26 cellular contexts compared by ENCODE assay signal in the genomic region with DNA sequence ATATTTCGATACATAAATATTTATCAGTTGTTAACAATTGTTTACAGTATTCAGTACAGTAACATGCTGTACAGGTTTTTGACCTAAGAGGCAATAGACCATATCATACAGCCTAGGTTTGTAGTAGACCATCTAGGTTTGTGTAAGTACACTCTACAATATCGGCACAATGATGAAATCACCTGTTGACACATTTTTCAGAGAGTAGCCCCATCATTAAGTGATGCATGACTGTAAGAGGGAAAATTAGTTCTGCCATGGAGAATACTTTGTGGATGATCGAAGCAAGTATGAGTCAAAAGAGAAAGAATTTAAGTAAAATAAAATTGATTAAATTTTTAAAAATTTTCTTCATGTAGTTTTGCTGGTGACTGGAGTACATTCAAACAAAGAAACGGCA. TPM values are rescaled to one million over a fixed set of nuclear protein-coding genes. Genes with fewer than 3 reads are reported as not detected.
"Had no signal": no experiment of that assay in that cellular context is flagged by ENCODE, and none has a peak within 500 bp of the region (broad histone marks: within the 10 kb centered on the region; RNA-seq: fewer than 3 reads in every experiment).

No MANE protein-coding gene starts in this region.

- H3K27ac ChIP-seq: colonic mucosa, esophagus muscularis mucosa, gastroesophageal sphincter, heart left ventricle, parathyroid adenoma, stomach, suprapubic skin, tibial nerve had no signal

- H3K36me3 ChIP-seq: colonic mucosa, esophagus muscularis mucosa, gastroesophageal sphincter, heart left ventricle, stomach, suprapubic skin, tibial nerve had no signal

- H3K27me3 ChIP-seq: colonic mucosa, esophagus muscularis mucosa, gastroesophageal sphincter, heart left ventricle, stomach, suprapubic skin, tibial nerve had no signal

- H3K79me2 ChIP-seq: parathyroid adenoma had no signal

- H3K4me3 ChIP-seq: colonic mucosa, esophagus muscularis mucosa, gastroesophageal sphincter, heart left ventricle, mucosa of descending colon, stomach, suprapubic skin, tibial nerve had no signal

- FAIRE-seq: bronchial epithelial cell had no signal

- DNase-seq: activated CD4-positive, alpha-beta T cell treated with anti-CD3 and anti-CD28 coated beads for 4 hours; activated CD4-positive, alpha-beta T cell treated with anti-CD3 and anti-CD28 coated beads, Interleukin-2, amount 50 U/mL, for 48 hours; activated CD8-positive, alpha-beta memory T cell treated with anti-CD3 and anti-CD28 coated beads, Interleukin-2, amount 50 U/mL, for 48 hours; activated naive CD4-positive, alpha-beta T cell treated with Interleukin-2 at 50 U/mL for 16 hours; activated naive CD8-positive, alpha-beta T cell treated with anti-CD3 and anti-CD28 coated beads for 36 hours; activated T-cell treated with anti-CD3 and anti-CD28 coated beads, Interleukin-2, amount 50 U/mL, for 4 hours; amniotic stem cell; colonic mucosa; heart left ventricle; islet precursor cell; left colon; mesenchymal stem cell; mucosa of descending colon; nephron progenitor cell; right cardiac atrium; stimulated activated CD4-positive, alpha-beta T cell treated with anti-CD3 and anti-CD28 coated beads, Interleukin-12 subunit alpha, Interleukin-12 subunit beta, amount 100 ng/mL, for 4 hours; stomach; T-helper 9 cell had no signal

- H3K9ac ChIP-seq: parathyroid adenoma had no signal

- H3K4me1 ChIP-seq: colonic mucosa, gastroesophageal sphincter, parathyroid adenoma, stomach had no signal

- H3K9me3 ChIP-seq: colonic mucosa, gastroesophageal sphincter, suprapubic skin, tibial nerve had no signal

- H2AFZ ChIP-seq: parathyroid adenoma had no signal

RNA-seq across cellular contexts. Expression of gene VIT, which starts 32.6 kb away (rescaled TPM):
- total RNA-seq: activated CD8-positive, alpha-beta memory T cell treated with anti-CD3 and anti-CD28 coated beads for 36 hours; activated naive CD8-positive, alpha-beta T cell treated with anti-CD3 and anti-CD28 coated beads for 36 hours; activated T-cell treated with anti-CD3 and anti-CD28 coated beads, Interleukin-2, amount 50 U/mL, for 4 hours; activated T-helper 2 cell treated with anti-CD3 and anti-CD28 coated beads, Interferon-gamma antibody, Interleukin-2, Interleukin-4, amounts not matched to agents 10 μg/mL and 5 μg/mL and 100 μg/mL, durations not matched to agents 14 hours and 24 hours and 36 hours; bronchial epithelial cell had no signal
